Comparison of ENCODE assay signal across 8 cellular contexts in the genomic region with DNA sequence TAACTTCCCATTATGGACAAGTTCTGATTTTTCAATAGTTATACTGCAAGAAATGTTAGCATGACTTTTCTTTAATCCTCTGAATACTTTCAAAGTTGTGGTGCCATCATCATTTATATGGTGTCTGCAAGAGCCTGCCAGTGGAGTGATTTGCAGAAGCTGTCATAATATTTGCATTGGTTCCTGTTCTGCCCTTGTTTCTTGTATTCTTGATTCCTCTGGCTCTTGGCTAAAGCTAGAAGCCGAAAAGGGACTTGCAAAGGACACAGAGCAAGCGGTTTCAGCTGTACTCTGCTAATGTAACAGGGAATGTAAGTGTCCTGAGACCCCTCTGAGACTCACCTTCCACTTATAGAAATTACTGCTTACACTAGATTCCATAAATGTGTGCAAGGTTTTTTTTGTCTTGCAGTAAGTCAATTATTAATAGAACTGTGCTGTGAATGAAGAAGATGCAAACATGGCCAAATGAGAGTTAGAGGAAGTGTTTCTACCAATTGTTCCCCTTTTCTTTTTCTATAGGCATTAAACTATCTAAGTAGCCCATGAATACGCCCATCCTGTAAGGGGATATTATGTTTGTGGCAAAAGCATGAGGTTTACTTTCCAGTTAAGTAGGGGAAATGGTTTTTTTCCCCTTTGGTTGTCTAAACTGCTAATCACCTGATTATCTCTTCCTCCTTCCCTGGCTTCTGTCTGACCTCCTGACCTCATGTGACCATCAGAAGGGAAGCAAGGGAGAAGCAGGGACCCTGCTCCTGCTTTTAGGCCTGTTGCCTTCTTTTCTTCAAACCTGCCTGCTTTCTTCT. TPM values are rescaled to one million over a fixed set of nuclear protein-coding genes. Genes with fewer than 3 reads are reported as not detected.
DNase-seq lines count a peak whose midpoint lies in the region; ATAC-seq, FAIRE-seq and TF ChIP-seq lines count a peak whose summit lies in the region.
"Had no signal": no experiment of that assay in that cellular context is flagged by ENCODE, and none has a peak within 500 bp of the region (broad histone marks: within the 10 kb centered on the region; RNA-seq: fewer than 3 reads in every experiment).

No MANE protein-coding gene starts in this region.

- H4K20me1 ChIP-seq in K562 (replicated peaks; ENCODE audit: control insufficient read depth, insufficient read depth, low read length): no peaks in the 10 kb centered on the region

- H3K79me2 ChIP-seq in K562 (ENCODE audit: control insufficient read depth, insufficient read depth, low read length): no peaks in the 10 kb centered on the region

- H3K36me3 ChIP-seq in K562 (ENCODE audit: control insufficient read depth, insufficient read depth, low read length) (no peaks in the 10 kb centered on the region), thyroid gland (no peaks in the 10 kb centered on the region)

- H3K4me1 ChIP-seq in K562 (replicated peaks in 1 of 2; ENCODE audit: control insufficient read depth in 2 of 2, insufficient read depth in 2 of 2, low read length in 2 of 2): peaks cover 9 to 14% of the 10 kb centered on the region in 2 experiments; a peak in 4 of 5 replicates
- H3K4me1 ChIP-seq in thyroid gland: peaks cover 10 to 13% of the 10 kb centered on the region in 2 donors

- in situ Hi-C loops in K562 (cut with MboI): no loop called here

- no peak for TF ChIP-seq CTCF in K562 (IDR thresholded peaks at IDR 0.05 in 2 of 3, conservative IDR thresholded peaks at IDR 0.05 in 1 of 3; ENCODE audit: insufficient read depth in 2 of 3, low read depth in 1 of 3, low read length in 3 of 3)
- TF ChIP-seq CTCF in thyroid gland (IDR thresholded peaks at IDR 0.05): no peak

- intact Hi-C loops in K562 (cut with micrococcal nuclease) (no loop called here), thyroid gland (cut with DNase I) (no loop called here)

- no TSS peak for BruUV-seq in K562 (replicated peaks; lab: Mats Ljungman, UMichigan)

- POLR2A ChIA-PET in K562 (lab: Yijun Ruan, JAX): no interaction called here

- H3K9me1 ChIP-seq in K562 (ENCODE audit: control insufficient read depth, insufficient read depth, low read length): no peaks in the 10 kb centered on the region

- no peak overlapping the region for H3K9ac ChIP-seq in K562 (ENCODE audit: insufficient read depth in 1 of 2, low read depth in 2 of 2, low read length in 2 of 2)

- CTCF ChIA-PET in K562 (lab: Yijun Ruan, JAX; ENCODE audit: low intra/inter-chr PET ratio): no interaction called here

- no peak overlapping the region for H3K4me3 ChIP-seq in K562
- no peak overlapping the region for H3K4me3 ChIP-seq in thyroid gland (replicated peaks in 1 of 3)

- no peak for TF ChIP-seq RAD21 in K562 (CRISPR knock-in tag; conservative IDR thresholded peaks at IDR 0.05 in 1 of 2, IDR thresholded peaks at IDR 0.05 in 1 of 2)

- no peak for TF ChIP-seq EP300 in K562 (IDR thresholded peaks at IDR 0.05; ENCODE audit: low read length)

- 55% methylated on average over 3 of the region's 3 CpGs for WGBS in K562 (ENCODE audit: insufficient coverage, low coverage, missing lambda C conversion rate)
- WGBS in thyroid gland, 2 donors: 72 to 76% methylated on average over 3 of the region's 3 CpGs

- no peak overlapping the region for H3K4me2 ChIP-seq in K562 (ENCODE audit: insufficient read depth, low read length)

- TF ChIP-seq POLR2A in K562 (conservative IDR thresholded peaks at IDR 0.05): no peak
- TF ChIP-seq POLR2A in thyroid gland (IDR thresholded peaks at IDR 0.05): no peak

- H3K27me3 ChIP-seq in K562 (ENCODE audit: control insufficient read depth in 2 of 2, insufficient read depth in 2 of 2, low read length in 2 of 2): no peaks in the 10 kb centered on the region
- no peaks in the 10 kb centered on the region for H3K27me3 ChIP-seq in thyroid gland

- no peak overlapping the region for H2AFZ ChIP-seq in K562 (ENCODE audit: low read depth, low read length)

- ATAC-seq in GM19351 (IDR thresholded peaks at IDR 0.05; ENCODE audit: unreplicated experiment) (peak; percentile 50), HG03457 (IDR thresholded peaks at IDR 0.05; ENCODE audit: unreplicated experiment) (peak; percentile 49), K562 (no peak)

- H3K27ac ChIP-seq in K562 (ENCODE audit: extremely low read depth, low read depth, low read length) (no peak overlapping the region), substantia nigra (ENCODE audit: low read depth, low read length, poor library complexity, severe bottlenecking) (peak overlapping the region; percentile 4), thyroid gland (no peak overlapping the region)

- DNase-seq in K562 (ENCODE audit: extremely low read depth in 1 of 4, low spot score in 3 of 4) (peak in 1 of 4 experiments; percentile 25), substantia nigra (lab: John Stamatoyannopoulos, UW) (peak in 1 of 49 donors; percentile 9), islet precursor cell (no peak), thyroid gland (no peak)
- DNase-seq in stimulated activated CD4-positive, alpha-beta T cell treated with anti-CD3 and anti-CD28 coated beads, Interleukin-2, amount 100 ng/mL, for 24 hours: no peak
- DNase-seq: NCI-H345 had no signal

- FAIRE-seq in K562 (lab: Jason Lieb, UNC): no peak

- no peaks in the 10 kb centered on the region for H3K9me3 ChIP-seq in K562 (replicated peaks; ENCODE audit: control insufficient read depth, insufficient read depth, low read depth, low read length)
- no peaks in the 10 kb centered on the region for H3K9me3 ChIP-seq in thyroid gland

TF ChIP-seq in K562, 482 proteins besides CTCF, POLR2A, EP300 and RAD21 (continues in another document):
- TF ChIP-seq TGIF2 (CRISPR knock-in tag; IDR thresholded peaks at IDR 0.05): no peak
- TF ChIP-seq, protein P1, sequence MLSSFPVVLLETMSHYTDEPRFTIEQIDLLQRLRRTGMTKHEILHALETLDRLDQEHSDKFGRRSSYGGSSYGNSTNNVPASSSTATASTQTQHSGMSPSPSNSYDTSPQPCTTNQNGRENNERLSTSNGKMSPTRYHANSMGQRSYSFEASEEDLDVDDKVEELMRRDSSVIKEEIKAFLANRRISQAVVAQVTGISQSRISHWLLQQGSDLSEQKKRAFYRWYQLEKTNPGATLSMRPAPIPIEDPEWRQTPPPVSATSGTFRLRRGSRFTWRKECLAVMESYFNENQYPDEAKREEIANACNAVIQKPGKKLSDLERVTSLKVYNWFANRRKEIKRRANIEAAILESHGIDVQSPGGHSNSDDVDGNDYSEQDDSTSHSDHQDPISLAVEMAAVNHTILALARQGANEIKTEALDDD (IDR thresholded peaks at IDR 0.05): peak; percentile 56; the same call in 1 of the 2 replicates
- TF ChIP-seq SRSF1 (IDR thresholded peaks at IDR 0.05; ENCODE audit: low read depth, low read length): no peak
- TF ChIP-seq, protein P2, sequence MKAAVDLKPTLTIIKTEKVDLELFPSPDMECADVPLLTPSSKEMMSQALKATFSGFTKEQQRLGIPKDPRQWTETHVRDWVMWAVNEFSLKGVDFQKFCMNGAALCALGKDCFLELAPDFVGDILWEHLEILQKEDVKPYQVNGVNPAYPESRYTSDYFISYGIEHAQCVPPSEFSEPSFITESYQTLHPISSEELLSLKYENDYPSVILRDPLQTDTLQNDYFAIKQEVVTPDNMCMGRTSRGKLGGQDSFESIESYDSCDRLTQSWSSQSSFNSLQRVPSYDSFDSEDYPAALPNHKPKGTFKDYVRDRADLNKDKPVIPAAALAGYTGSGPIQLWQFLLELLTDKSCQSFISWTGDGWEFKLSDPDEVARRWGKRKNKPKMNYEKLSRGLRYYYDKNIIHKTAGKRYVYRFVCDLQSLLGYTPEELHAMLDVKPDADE (conservative IDR thresholded peaks at IDR 0.05; ENCODE audit: control insufficient read depth, low read depth, low read length): no peak
- peak; percentile 69 for TF ChIP-seq BHLHE40 (IDR thresholded peaks at IDR 0.05; ENCODE audit: low read length)

RNA-seq across cellular contexts. Expression of a gene that starts 5.3 kb away (rescaled TPM):
- 8.5 and 15.2 TPM in 2 replicates for total RNA-seq in K562 (2011; cell fraction: chromatin; rRNA removed; ENCODE audit: low replicate concordance)
- 5.7 and 7.4 TPM in 2 replicates for total RNA-seq in K562 (2011; cell fraction: nucleolus; rRNA removed)
- 12.1 and 15.3 TPM in 2 replicates for total RNA-seq in K562 (2011; cell fraction: nucleoplasm; rRNA removed)
- 17.5 and 23.4 TPM in 2 replicates for total RNA-seq in K562 (2014; rRNA removed)
- total RNA-seq in K562 (2014; rRNA removed; fragmentation: Illumina TruSeq; extraction: Trizol): 15.8 and 16.1 TPM in 2 replicates
- total RNA-seq in K562 (2015; rRNA removed; fragmentation: Illumina TruSeq; extraction: Trizol): 16.5 and 18.4 TPM in 2 replicates
- 13.4 and 17.2 TPM in 2 replicates for total RNA-seq in K562 (2021)
- polyA plus RNA-seq in K562 (2011; rRNA removed): 26.5 and 27.6 TPM in 2 replicates
- polyA plus RNA-seq in K562 (2011; cell fraction: cytosol; rRNA removed): 13.9 and 17.5 TPM in 2 replicates
- polyA plus RNA-seq in K562 (2011; cell fraction: nucleus; rRNA removed): 32.7 and 45.8 TPM in 2 replicates
- 14.2 and 27.3 TPM in 2 replicates for polyA plus RNA-seq in K562 (2012)
- polyA plus RNA-seq in K562 (2014; fragmentation: Illumina TruSeq; extraction: Trizol): 19.7 and 25.3 TPM in 2 replicates
- polyA plus RNA-seq in K562 (2014; fragmentation: Nextera tagmentation; extraction: Ambion mirVana): 10 to 100 TPM; 37.2 to 37.4 TPM
- polyA plus RNA-seq in K562 (2014; rRNA removed): 22.2 and 25.9 TPM in 2 replicates
- 13.1 and 16.6 TPM in 2 replicates for polyA minus RNA-seq in K562 (2011; rRNA and poly(A)+ RNA removed)
- 4.4 and 9.8 TPM in 2 replicates for polyA minus RNA-seq in K562 (2011; cell fraction: cytosol; rRNA and poly(A)+ RNA removed)
- polyA minus RNA-seq in K562 (2011; cell fraction: nucleus; rRNA and poly(A)+ RNA removed): 8.6 and 11.3 TPM in 2 replicates
- 10 to 100 TPM; 23.5 to 46.5 (median 41.7) TPM for total RNA-seq in thyroid gland

RNA-seq across cellular contexts. Expression of a gene that starts 28.6 kb away (rescaled TPM):
- total RNA-seq in K562 (2011; cell fraction: chromatin; rRNA removed; ENCODE audit: low replicate concordance): 20.2 and 117 TPM in 2 replicates
- total RNA-seq in K562 (2011; cell fraction: nucleolus; rRNA removed): 9.5 and 16.7 TPM in 2 replicates
- 43.4 and 68.5 TPM in 2 replicates for total RNA-seq in K562 (2011; cell fraction: nucleoplasm; rRNA removed)
- 38.4 and 43.8 TPM in 2 replicates for total RNA-seq in K562 (2014; rRNA removed)
- 89.1 and 102 TPM in 2 replicates for total RNA-seq in K562 (2014; rRNA removed; fragmentation: Illumina TruSeq; extraction: Trizol)
- total RNA-seq in K562 (2015; rRNA removed; fragmentation: Illumina TruSeq; extraction: Trizol): 63.8 and 64.1 TPM in 2 replicates
- 51.3 and 57.1 TPM in 2 replicates for total RNA-seq in K562 (2021)
- 77.2 and 107 TPM in 2 replicates for polyA plus RNA-seq in K562 (2011; rRNA removed)
- polyA plus RNA-seq in K562 (2011; cell fraction: cytosol; rRNA removed): 7.4 and 26.8 TPM in 2 replicates
- 77.6 and 137 TPM in 2 replicates for polyA plus RNA-seq in K562 (2011; cell fraction: nucleus; rRNA removed)
- 47.6 and 76.1 TPM in 2 replicates for polyA plus RNA-seq in K562 (2012)
- 81.7 and 88.2 TPM in 2 replicates for polyA plus RNA-seq in K562 (2014; fragmentation: Illumina TruSeq; extraction: Trizol)
- 100 to 1,000 TPM in 1 of 2 experiments, 10 to 100 TPM in 1; 92.5 to 111 TPM for polyA plus RNA-seq in K562 (2014; fragmentation: Nextera tagmentation; extraction: Ambion mirVana)
- polyA plus RNA-seq in K562 (2014; rRNA removed): 85.3 and 90.7 TPM in 2 replicates
- 46.6 and 60.7 TPM in 2 replicates for polyA minus RNA-seq in K562 (2011; rRNA and poly(A)+ RNA removed)
- polyA minus RNA-seq in K562 (2011; cell fraction: cytosol; rRNA and poly(A)+ RNA removed): 10.9 and 14.9 TPM in 2 replicates
- polyA minus RNA-seq in K562 (2011; cell fraction: nucleus; rRNA and poly(A)+ RNA removed): 36.6 and 84.3 TPM in 2 replicates
- 10 to 100 TPM in 1 of 4 donors, 1 to 10 TPM in 2, under 1 TPM in 1; 0.67 to 10.2 (median 3.1) TPM for total RNA-seq in thyroid gland
